Comparison of ENCODE assay signal across 22 cellular contexts in the genomic region with DNA sequence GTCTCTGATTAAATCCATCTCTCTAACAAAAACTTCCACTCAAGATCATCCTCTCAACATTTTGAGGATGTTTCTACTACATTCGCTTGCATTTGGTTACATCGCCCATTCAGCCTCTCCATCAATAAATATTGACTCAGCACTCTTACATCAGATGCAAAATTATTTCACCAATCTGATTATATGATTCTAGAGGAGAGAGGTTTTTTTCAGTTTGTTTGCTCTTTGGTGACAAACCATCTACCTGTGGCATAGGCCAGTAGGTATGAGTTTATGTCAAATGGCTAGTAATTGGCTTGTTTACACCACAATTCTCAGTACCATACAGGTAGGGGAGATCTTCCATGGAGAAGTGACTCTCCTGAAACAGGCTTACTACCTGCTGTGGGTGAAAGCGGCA. TPM values are rescaled to one million over a fixed set of nuclear protein-coding genes. Genes with fewer than 3 reads are reported as not detected.
"Had no signal": no experiment of that assay in that cellular context is flagged by ENCODE, and none has a peak within 500 bp of the region (broad histone marks: within the 10 kb centered on the region; RNA-seq: fewer than 3 reads in every experiment).

No MANE protein-coding gene starts in this region.

- H3K4me3 ChIP-seq: gastroesophageal sphincter, hepatocyte, sigmoid colon had no signal

- H3K27me3 ChIP-seq: brain microvascular endothelial cell, gastroesophageal sphincter, hepatocyte, sigmoid colon had no signal

- H3K27ac Mint-ChIP-seq: activated CD8-positive, alpha-beta memory T cell treated with anti-CD3 and anti-CD28 coated beads, Interleukin-2, amount 10 ng/mL, durations not matched to agents 7 days and 5 days; activated naive CD8-positive, alpha-beta T cell; dendritic cell treated with granulocyte-macrophage colony-stimulating factor and Interleukin-4, amounts not matched to agents 40 ng/mL and 50 ng/mL, for 4 days; effector memory CD8-positive, alpha-beta T cell; nephron progenitor cell; type B pancreatic cell had no signal

- ATAC-seq: activated CD8-positive, alpha-beta memory T cell treated with anti-CD3 and anti-CD28 coated beads, Interleukin-2, amount 10 ng/mL, durations not matched to agents 7 days and 5 days; effector memory CD8-positive, alpha-beta T cell; gastroesophageal sphincter; left ventricle myocardium superior had no signal

- H3K9me3 ChIP-seq: gastroesophageal sphincter, sigmoid colon had no signal

- H3K9me3 Mint-ChIP-seq: dendritic cell treated with granulocyte-macrophage colony-stimulating factor and Interleukin-4, amounts not matched to agents 40 ng/mL and 50 ng/mL, for 4 days; nephron progenitor cell; type B pancreatic cell had no signal

- H3K36me3 Mint-ChIP-seq: activated CD8-positive, alpha-beta memory T cell treated with anti-CD3 and anti-CD28 coated beads, Interleukin-2, amount 10 ng/mL, durations not matched to agents 7 days and 5 days; activated naive CD8-positive, alpha-beta T cell had no signal

- DNase-seq: activated CD4-positive, alpha-beta T cell treated with anti-CD3 and anti-CD28 coated beads for 1 hour; activated CD4-positive, alpha-beta T cell treated with anti-CD3 and anti-CD28 coated beads, Interleukin-2, amount 50 U/mL, for 48 hours; activated CD8-positive, alpha-beta memory T cell treated with anti-CD3 and anti-CD28 coated beads, Interleukin-2, amount 10 ng/mL, durations not matched to agents 7 days and 5 days; activated gamma-delta T cell; activated T-cell treated with anti-CD3 and anti-CD28 coated beads, Interleukin-2, amount 50 U/mL, for 48 hours; amygdala; brain microvascular endothelial cell; effector memory CD8-positive, alpha-beta T cell; kidney; left ventricle myocardium superior; nephron progenitor cell; sigmoid colon; stimulated activated CD4-positive, alpha-beta T cell treated with anti-CD3 and anti-CD28 coated beads, Interleukin-2, amount 100 ng/mL, for 24 hours; stimulated activated naive CD4-positive, alpha-beta T cell; substantia nigra had no signal

- H3K27me3 Mint-ChIP-seq: activated CD8-positive, alpha-beta memory T cell treated with anti-CD3 and anti-CD28 coated beads, Interleukin-2, amount 10 ng/mL, durations not matched to agents 7 days and 5 days; activated naive CD8-positive, alpha-beta T cell; dendritic cell treated with granulocyte-macrophage colony-stimulating factor and Interleukin-4, amounts not matched to agents 40 ng/mL and 50 ng/mL, for 4 days; effector memory CD8-positive, alpha-beta T cell had no signal

- H3K4me1 Mint-ChIP-seq: activated CD8-positive, alpha-beta memory T cell treated with anti-CD3 and anti-CD28 coated beads, Interleukin-2, amount 10 ng/mL, durations not matched to agents 7 days and 5 days; nephron progenitor cell had no signal

- H3K36me3 ChIP-seq: brain microvascular endothelial cell, gastroesophageal sphincter, sigmoid colon had no signal

- H3K4me3 Mint-ChIP-seq: activated CD8-positive, alpha-beta memory T cell treated with anti-CD3 and anti-CD28 coated beads, Interleukin-2, amount 10 ng/mL, durations not matched to agents 7 days and 5 days; activated naive CD8-positive, alpha-beta T cell; dendritic cell treated with granulocyte-macrophage colony-stimulating factor and Interleukin-4, amounts not matched to agents 40 ng/mL and 50 ng/mL, for 4 days; effector memory CD8-positive, alpha-beta T cell; nephron progenitor cell; type B pancreatic cell had no signal

RNA-seq across cellular contexts. Expression of a gene that starts 52.3 kb away (rescaled TPM):
- total RNA-seq: activated CD8-positive, alpha-beta memory T cell treated with anti-CD3 and anti-CD28 coated beads, Interleukin-2, amount 10 ng/mL, durations not matched to agents 7 days and 5 days; left ventricle myocardium superior; mesenteric fat pad; pulmonary artery endothelial cell had no signal
